In genomic region chr2:212549463-212549862, GRCh38 we compare ENCODE assay signal across 18 cellular contexts. TPM values are rescaled to one million over a fixed set of nuclear protein-coding genes. Genes with fewer than 3 reads are reported as not detected.
DNase-seq lines count a peak whose midpoint lies in the region; ATAC-seq and TF ChIP-seq lines count a peak whose summit lies in the region.
"Had no signal": no experiment of that assay in that cellular context is flagged by ENCODE, and none has a peak within 500 bp of the region (broad histone marks: within the 10 kb centered on the region; RNA-seq: fewer than 3 reads in every experiment).

No MANE protein-coding gene starts in this region.

- H3K4me1 ChIP-seq in neuronal stem cell (ENCODE audit: control insufficient read depth in 2 of 2, insufficient read depth in 1 of 2, low read depth in 1 of 2, low read length in 2 of 2) (peaks cover 0 to 18% of the 10 kb centered on the region in 2 donors), tibial artery (peaks cover 0 to 11% (median 3%) of the 10 kb centered on the region in 4 donors)
- H3K4me1 ChIP-seq: HAP-1, prostate gland had no signal

- intact Hi-C loops in tibial artery (cut with DNase I; ENCODE audit: low total_unique reads), result loop anchor here (2.0 to 10.0 kb wide), 2 partner anchors 405 to 805 kb away; no protein-coding TSS in a partner anchor

- no peak overlapping the region for H3K4ac ChIP-seq in neuronal stem cell (ENCODE audit: low read length)

- CTCF ChIA-PET in WTC11 (lab: Charles Lee), result no interaction called here

- H3K23ac ChIP-seq in neuronal stem cell (ENCODE audit: low read depth, low read length, poor library complexity), result no peak overlapping the region

- H3K9ac ChIP-seq in neuronal stem cell (ENCODE audit: low read depth, low read length, poor library complexity), result no peak overlapping the region

- no peaks in the 10 kb centered on the region for H3K9me3 ChIP-seq in neuronal stem cell (replicated peaks in 1 of 2; ENCODE audit: control insufficient read depth in 2 of 2, insufficient read depth in 1 of 2, low read depth in 1 of 2, low read length in 2 of 2)
- H3K9me3 ChIP-seq in tibial artery, result no peaks in the 10 kb centered on the region
- H3K9me3 ChIP-seq: body of pancreas, HAP-1, left ventricle myocardium inferior, prostate gland, tibial nerve had no signal

- ATAC-seq in HG02840 (IDR thresholded peaks at IDR 0.05; ENCODE audit: low FRiP score, unreplicated experiment) (no peak), WTC11 (no peak)
- ATAC-seq: body of pancreas; stimulated activated naive B cell treated with anti-CD40 and anti-IgM and Interleukin-4, amounts not matched to agents 10 μg/mL and 1 μg/mL and 100 μg/mL, for 72 hours had no signal

- H4K91ac ChIP-seq in neuronal stem cell (ENCODE audit: low read depth, low read length, poor library complexity), result no peak overlapping the region

- H2AFZ ChIP-seq in neuronal stem cell (ENCODE audit: low read length), result peak overlapping the region; percentile 31

- no peaks in the 10 kb centered on the region for H3K36me3 Mint-ChIP-seq in WTC11
- H3K36me3 Mint-ChIP-seq: stimulated activated naive B cell treated with anti-CD40 and anti-IgM and Interleukin-4, amounts not matched to agents 10 μg/mL and 1 μg/mL and 100 μg/mL, for 72 hours had no signal

- H3K4me3 ChIP-seq in neuronal stem cell (ENCODE audit: low read length in 2 of 2) (no peak overlapping the region), tibial artery (no peak overlapping the region)
- H3K4me3 ChIP-seq: body of pancreas, HAP-1, left ventricle myocardium inferior, prostate gland, tibial nerve had no signal

- no peaks in the 10 kb centered on the region for H3K27me3 ChIP-seq in neuronal stem cell (ENCODE audit: control insufficient read depth in 3 of 3, insufficient read depth in 3 of 3, low read depth in 1 of 3, low read length in 3 of 3)
- H3K27me3 ChIP-seq in tibial artery, result no peaks in the 10 kb centered on the region
- H3K27me3 ChIP-seq: body of pancreas, tibial nerve had no signal

- H2BK120ac ChIP-seq in neuronal stem cell (ENCODE audit: low read depth, low read length), result no peak overlapping the region

- no peak overlapping the region for H3K4me3 Mint-ChIP-seq in WTC11
- H3K4me3 Mint-ChIP-seq: nephron progenitor cell; stimulated activated naive B cell treated with anti-CD40 and anti-IgM and Interleukin-4, amounts not matched to agents 10 μg/mL and 1 μg/mL and 100 μg/mL, for 72 hours had no signal

- TF ChIP-seq CTCF in tibial artery (IDR thresholded peaks at IDR 0.05) (no peak), WTC11 (IDR thresholded peaks at IDR 0.05) (no peak)

- H3K27ac ChIP-seq in neuronal stem cell (replicated peaks; ENCODE audit: low read length), result no peak overlapping the region
- H3K27ac ChIP-seq in tibial artery, result no peak overlapping the region
- H3K27ac ChIP-seq: body of pancreas, left ventricle myocardium inferior, prostate gland had no signal

- no peak overlapping the region for H2BK15ac ChIP-seq in neuronal stem cell (ENCODE audit: low read length)

- H3K14ac ChIP-seq in neuronal stem cell (ENCODE audit: low read length), result no peak overlapping the region

- H3K36me3 ChIP-seq in neuronal stem cell (replicated peaks in 1 of 2; ENCODE audit: control insufficient read depth in 2 of 2, insufficient read depth in 2 of 2, low read length in 2 of 2) (no peaks in the 10 kb centered on the region), tibial artery (no peaks in the 10 kb centered on the region)
- H3K36me3 ChIP-seq: HAP-1, left ventricle myocardium inferior, prostate gland, tibial nerve had no signal

- no peaks in the 10 kb centered on the region for H3K27me3 Mint-ChIP-seq in WTC11 (ENCODE audit: low read depth)

- no peak overlapping the region for H3K18ac ChIP-seq in neuronal stem cell (ENCODE audit: low read length)

- H3K9me3 Mint-ChIP-seq in WTC11, result 0 out of 2 replicates have a peak, but pooled peaks cover 3% of the 10 kb centered on the region
- H3K9me3 Mint-ChIP-seq: nephron progenitor cell; stimulated activated naive B cell treated with anti-CD40 and anti-IgM and Interleukin-4, amounts not matched to agents 10 μg/mL and 1 μg/mL and 100 μg/mL, for 72 hours had no signal

- POLR2A ChIA-PET in WTC11 (lab: Charles Lee), result no interaction called here

- no peak overlapping the region for H2BK5ac ChIP-seq in neuronal stem cell (ENCODE audit: low read length)

- no peaks in the 10 kb centered on the region for H3K79me1 ChIP-seq in neuronal stem cell (ENCODE audit: low read depth, low read length)

- no peak overlapping the region for H2BK12ac ChIP-seq in neuronal stem cell (ENCODE audit: low read length)

- H3K27ac Mint-ChIP-seq in WTC11, result no peak overlapping the region
- H3K27ac Mint-ChIP-seq: nephron progenitor cell; stimulated activated naive B cell treated with anti-CD40 and anti-IgM and Interleukin-4, amounts not matched to agents 10 μg/mL and 1 μg/mL and 100 μg/mL, for 72 hours had no signal

- H3K4me1 Mint-ChIP-seq in WTC11, result peaks cover 12% of the 10 kb centered on the region
- H3K4me1 Mint-ChIP-seq: nephron progenitor cell; stimulated activated naive B cell treated with anti-CD40 and anti-IgM and Interleukin-4, amounts not matched to agents 10 μg/mL and 1 μg/mL and 100 μg/mL, for 72 hours had no signal

- H3K4me2 ChIP-seq in neuronal stem cell (ENCODE audit: insufficient read depth, low read length, poor library complexity, severe bottlenecking), result no peak overlapping the region

- H4K8ac ChIP-seq in neuronal stem cell (ENCODE audit: low read depth, low read length), result no peak overlapping the region

- no peak overlapping the region for H2AK5ac ChIP-seq in neuronal stem cell (ENCODE audit: low read depth, low read length)

- DNase-seq in DMS153 (lab: John Stamatoyannopoulos, UW) (peak; percentile 29), NCI-H146 treated with DMSO at 0.1 percent for 48 hours (lab: John Stamatoyannopoulos, UW; ENCODE audit: unreplicated experiment) (peak; percentile 18), OCI-M1 (lab: John Stamatoyannopoulos, UW) (peak; percentile 21), neuronal stem cell (ENCODE audit: low spot score) (no peak), tibial artery (no peak), WTC11 (ENCODE audit: low spot score) (no peak)
- DNase-seq: activated CD8-positive, alpha-beta memory T cell treated with anti-CD3 and anti-CD28 coated beads, Interleukin-2, amount 50 U/mL, for 4 hours; body of pancreas; EL; left ventricle myocardium inferior; nephron progenitor cell; stimulated activated CD4-positive, alpha-beta T cell treated with anti-CD3 and anti-CD28 coated beads, Interleukin-1b, Interleukin-23, amount 100 ng/mL, for 48 hours; stimulated activated naive B cell treated with anti-CD40 and anti-IgM and Interleukin-4, amounts not matched to agents 10 μg/mL and 1 μg/mL and 100 μg/mL, for 72 hours had no signal

TF ChIP-seq in WTC11, 78 proteins besides CTCF, POLR2A, EP300 and RAD21 (continues in another document):
- TF ChIP-seq ZSCAN18 (CRISPR knock-in tag; IDR thresholded peaks at IDR 0.05) (no peak), CREM (CRISPR knock-in tag; IDR thresholded peaks at IDR 0.05) (no peak), ZNF425 (CRISPR knock-in tag; conservative IDR thresholded peaks at IDR 0.05) (no peak), ZNF138 (CRISPR knock-in tag; conservative IDR thresholded peaks at IDR 0.05) (no peak), ATF1 (CRISPR knock-in tag; IDR thresholded peaks at IDR 0.05) (no peak), GABPB1 (CRISPR knock-in tag; IDR thresholded peaks at IDR 0.05) (no peak), ZNF512 (CRISPR knock-in tag; IDR thresholded peaks at IDR 0.05; ENCODE audit: borderline replicate concordance) (no peak), MAX (CRISPR knock-in tag; IDR thresholded peaks at IDR 0.05) (no peak)

RNA-seq across cellular contexts. Expression of gene ERBB4, which starts 10.9 kb away (rescaled TPM):
- 0.22 TPM for polyA plus RNA-seq in neuronal stem cell (2013, experiment 1 of 2)
- 0.28 TPM for polyA plus RNA-seq in neuronal stem cell (2013, experiment 2 of 2)
- total RNA-seq in WTC11 (2021), result 1.6 to 1.8 TPM (median 1.6 TPM) in 3 replicates
- total RNA-seq: LHCN-M2 had no signal

Comparison
In these comparisons a context has a peak if more than half of its experiments do, and no peak if none do; other contexts are left out.
1. DNase-seq: peak in DMS153 (single experiment), NCI-H146 treated with DMSO at 0.1 percent for 48 hours (single experiment) and OCI-M1 (single experiment); none in neuronal stem cell (single experiment), tibial artery (0 of 2) and WTC11 (single experiment).